ENCODE assay signal across 8 cellular contexts in genomic region chr3:152270944-152271343, GRCh38. TPM values are rescaled to one million over a fixed set of nuclear protein-coding genes. Genes with fewer than 3 reads are reported as not detected.
DNase-seq lines count a peak whose midpoint lies in the region; ATAC-seq, FAIRE-seq and TF ChIP-seq lines count a peak whose summit lies in the region.

No MANE protein-coding gene starts in this region.

- peaks cover 48% of the 10 kb centered on the region for H3K36me3 Mint-ChIP-seq in activated CD8-positive, alpha-beta memory T cell treated with anti-CD3 and anti-CD28 coated beads, Interleukin-2, amount 10 ng/mL, durations not matched to agents 7 days and 5 days
- H3K36me3 Mint-ChIP-seq in activated naive CD8-positive, alpha-beta T cell treated with anti-CD3 and anti-CD28 coated beads, Interleukin-2, amount 10 ng/mL, durations not matched to agents 7 days and 5 days: peaks cover 43% of the 10 kb centered on the region

- H3K4me3 ChIP-seq in liver (ENCODE audit: low read depth in 1 of 3, low read length in 3 of 3): peak overlapping the region in 1 of 3 donors; percentile 82
- H3K4me3 ChIP-seq in thoracic aorta: peak overlapping the region; percentile 85

- H3K36me3 ChIP-seq in liver (ENCODE audit: control insufficient read depth in 4 of 4, insufficient read depth in 3 of 4, low read depth in 1 of 4, low read length in 3 of 4) (no peaks in the 10 kb centered on the region), thoracic aorta (no peaks in the 10 kb centered on the region)

- CTCF ChIA-PET in activated CD8-positive, alpha-beta memory T cell treated with anti-CD3 and anti-CD28 coated beads, Interleukin-2, amount 10 ng/mL, durations not matched to agents 7 days and 5 days (lab: Charles Lee): no interaction called here

- H3K9me3 Mint-ChIP-seq in activated CD8-positive, alpha-beta memory T cell treated with anti-CD3 and anti-CD28 coated beads, Interleukin-2, amount 10 ng/mL, durations not matched to agents 7 days and 5 days (ENCODE audit: low read depth): no peaks in the 10 kb centered on the region
- H3K9me3 Mint-ChIP-seq in activated naive CD8-positive, alpha-beta T cell treated with anti-CD3 and anti-CD28 coated beads, Interleukin-2, amount 10 ng/mL, durations not matched to agents 7 days and 5 days: no peaks in the 10 kb centered on the region

- 72% methylated on average over 1 of the region's 1 CpG for WGBS in liver

- no peaks in the 10 kb centered on the region for H3K9me3 ChIP-seq in liver (ENCODE audit: control insufficient read depth in 4 of 4, low read length in 3 of 4)
- no peaks in the 10 kb centered on the region for H3K9me3 ChIP-seq in thoracic aorta

- no peak for TF ChIP-seq POLR2A in H54 (IDR thresholded peaks at IDR 0.05; ENCODE audit: low read depth, low read length)

- peaks cover 50% of the 10 kb centered on the region for H3K4me1 Mint-ChIP-seq in activated CD8-positive, alpha-beta memory T cell treated with anti-CD3 and anti-CD28 coated beads, Interleukin-2, amount 10 ng/mL, durations not matched to agents 7 days and 5 days
- H3K4me1 Mint-ChIP-seq in activated naive CD8-positive, alpha-beta T cell treated with anti-CD3 and anti-CD28 coated beads, Interleukin-2, amount 10 ng/mL, durations not matched to agents 7 days and 5 days: peaks cover 53% of the 10 kb centered on the region

- TF ChIP-seq RAD21 in liver (IDR thresholded peaks at IDR 0.05): no peak

- H3K27me3 ChIP-seq in liver (ENCODE audit: control insufficient read depth in 4 of 4, insufficient read depth in 4 of 4, low read length in 3 of 4) (no peaks in the 10 kb centered on the region), thoracic aorta (replicated peaks; ENCODE audit: insufficient read depth) (no peaks in the 10 kb centered on the region)

- FAIRE-seq in H54 (lab: Jason Lieb, UNC): no peak

- H3K27me3 Mint-ChIP-seq in activated CD8-positive, alpha-beta memory T cell treated with anti-CD3 and anti-CD28 coated beads, Interleukin-2, amount 10 ng/mL, durations not matched to agents 7 days and 5 days: no peaks in the 10 kb centered on the region
- H3K27me3 Mint-ChIP-seq in activated naive CD8-positive, alpha-beta T cell treated with anti-CD3 and anti-CD28 coated beads, Interleukin-2, amount 10 ng/mL, durations not matched to agents 7 days and 5 days: no peaks in the 10 kb centered on the region

- H3K4me1 ChIP-seq in liver (ENCODE audit: control insufficient read depth in 4 of 4, insufficient read depth in 4 of 4, low read length in 3 of 4) (peaks cover 0 to 23% (median 15%) of the 10 kb centered on the region in 4 donors), thoracic aorta (ENCODE audit: control insufficient read depth in 1 of 2, low read depth in 2 of 2) (peaks cover 32 to 53% of the 10 kb centered on the region in 2 donors)

- TF ChIP-seq CTCF in liver (IDR thresholded peaks at IDR 0.05; ENCODE audit: low read depth, low read length, missing input control) (no peak), thoracic aorta (IDR thresholded peaks at IDR 0.05) (no peak)

- peak overlapping the region; percentile 47 to 97 for H3K9ac ChIP-seq in liver (ENCODE audit: low read depth in 1 of 2, low read length in 2 of 2)

- H3K27ac Mint-ChIP-seq in activated CD8-positive, alpha-beta memory T cell treated with anti-CD3 and anti-CD28 coated beads, Interleukin-2, amount 10 ng/mL, durations not matched to agents 7 days and 5 days: peak overlapping the region; percentile 96
- H3K27ac Mint-ChIP-seq in activated naive CD8-positive, alpha-beta T cell treated with anti-CD3 and anti-CD28 coated beads, Interleukin-2, amount 10 ng/mL, durations not matched to agents 7 days and 5 days: peak overlapping the region; percentile 89

- DNase-seq in activated CD8-positive, alpha-beta memory T cell treated with anti-CD3 and anti-CD28 coated beads, Interleukin-2, amount 10 ng/mL, durations not matched to agents 7 days and 5 days: no peak
- no peak for DNase-seq in activated CD8-positive, alpha-beta memory T cell treated with anti-CD3 and anti-CD28 coated beads, Interleukin-2, amount 50 U/mL, for 4 hours
- DNase-seq in activated naive CD8-positive, alpha-beta T cell treated with anti-CD3 and anti-CD28 coated beads, Interleukin-2, amount 10 ng/mL, durations not matched to agents 7 days and 5 days: no peak
- DNase-seq in thoracic aorta (ENCODE audit: low spot score) (no peak), DMS114 treated with DMSO at 0.1 percent for 48 hours (lab: John Stamatoyannopoulos, UW; ENCODE audit: unreplicated experiment) (no peak), H54 (ENCODE audit: insufficient read length, low spot score) (no peak), NCI-H82 (lab: John Stamatoyannopoulos, UW) (no peak)

- POLR2A ChIA-PET in activated naive CD8-positive, alpha-beta T cell treated with anti-CD3 and anti-CD28 coated beads, Interleukin-2, amount 10 ng/mL, durations not matched to agents 7 days and 5 days (lab: Charles Lee): interaction anchor here (3.5 to 11.3 kb wide), 4 partner anchors 9 to 71 kb away, joined by 26 to 258 read pairs (median 138); no protein-coding TSS in a partner anchor

- ATAC-seq in activated CD8-positive, alpha-beta memory T cell treated with anti-CD3 and anti-CD28 coated beads, Interleukin-2, amount 10 ng/mL, durations not matched to agents 7 days and 5 days: no peak
- no peak for ATAC-seq in activated naive CD8-positive, alpha-beta T cell treated with anti-CD3 and anti-CD28 coated beads, Interleukin-2, amount 10 ng/mL, durations not matched to agents 7 days and 5 days (ENCODE audit: low read depth)
- no peak for ATAC-seq in thoracic aorta (ENCODE audit: insufficient number of reproducible peaks, low FRiP score, low read depth)

- H3K27ac ChIP-seq in liver (ENCODE audit: low read depth in 1 of 2, low read length in 2 of 2) (no peak overlapping the region), thoracic aorta (peak overlapping the region; percentile 97 to 99)

- H3K4me3 Mint-ChIP-seq in activated CD8-positive, alpha-beta memory T cell treated with anti-CD3 and anti-CD28 coated beads, Interleukin-2, amount 10 ng/mL, durations not matched to agents 7 days and 5 days: peak overlapping the region; percentile 79
- peak overlapping the region; percentile 99 for H3K4me3 Mint-ChIP-seq in activated naive CD8-positive, alpha-beta T cell treated with anti-CD3 and anti-CD28 coated beads, Interleukin-2, amount 10 ng/mL, durations not matched to agents 7 days and 5 days

TF ChIP-seq in liver, 16 proteins besides CTCF, POLR2A, EP300 and RAD21:
- no peak for TF ChIP-seq RXRA (IDR thresholded peaks at IDR 0.05)
- no peak for TF ChIP-seq SP1 (IDR thresholded peaks at IDR 0.05)
- no peak for TF ChIP-seq EGR1 (IDR thresholded peaks at IDR 0.05; ENCODE audit: low read depth in 2 of 2)
- no peak for TF ChIP-seq GABPA (IDR thresholded peaks at IDR 0.05 in 1 of 2, conservative IDR thresholded peaks at IDR 0.05 in 1 of 2)
- no peak for TF ChIP-seq YY1 (IDR thresholded peaks at IDR 0.05)
- no peak for TF ChIP-seq HNF4A (conservative IDR thresholded peaks at IDR 0.05)
- no peak for TF ChIP-seq FOXA2 (IDR thresholded peaks at IDR 0.05)

RNA-seq across cellular contexts. Expression of gene MBNL1, which starts 2.2 kb away (rescaled TPM):
- 100 to 1,000 TPM; 370 to 398 TPM for total RNA-seq in activated CD8-positive, alpha-beta memory T cell treated with anti-CD3 and anti-CD28 coated beads, Interleukin-2, amount 10 ng/mL, durations not matched to agents 7 days and 5 days
- total RNA-seq in activated naive CD8-positive, alpha-beta T cell treated with anti-CD3 and anti-CD28 coated beads, Interleukin-2, amount 10 ng/mL, durations not matched to agents 7 days and 5 days: 100 to 1,000 TPM; 446 to 447 TPM
- 100 to 1,000 TPM in 1 of 2 donors, 10 to 100 TPM in 1; 98.6 to 110 TPM for total RNA-seq in liver
- 10 to 100 TPM; 17.1 to 25.9 TPM for polyA plus RNA-seq in liver
- 1,000 to 10,000 TPM in 1 of 2 donors, 100 to 1,000 TPM in 1; 783 to 1,062 TPM for total RNA-seq in thoracic aorta

Comparison
In these comparisons a context has a peak if more than half of its experiments do, and no peak if none do; other contexts are left out.
1. H3K27ac ChIP-seq: peak in thoracic aorta (2 of 2); none in liver (0 of 2).